8 cellular contexts compared by ENCODE assay signal in the genomic region with DNA sequence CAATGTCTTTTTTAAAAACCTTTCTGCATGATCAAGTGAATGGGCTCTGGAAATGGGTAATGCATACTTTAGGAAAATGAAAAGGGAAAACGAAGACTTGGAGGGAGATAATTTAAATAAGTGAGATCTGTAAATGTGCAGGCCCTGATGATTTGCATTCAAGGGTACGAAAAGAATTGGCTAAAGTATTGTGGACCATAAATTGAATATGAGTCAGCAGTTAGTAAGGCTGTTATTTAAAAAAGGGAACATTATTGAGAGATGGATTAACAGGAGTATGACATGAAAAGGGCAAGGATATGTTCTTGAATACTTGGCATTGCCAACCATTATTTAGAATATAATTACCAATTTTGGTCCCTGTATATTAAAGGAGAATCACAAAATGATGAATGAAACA.
"Had no signal": no experiment of that assay in that cellular context is flagged by ENCODE, and none has a peak within 500 bp of the region (broad histone marks: within the 10 kb centered on the region; RNA-seq: fewer than 3 reads in every experiment).

No MANE protein-coding gene starts in this region.

- H3K9ac ChIP-seq: GM23248 had no signal

- FAIRE-seq: H1, H54 had no signal

- H3K4me3 ChIP-seq: GM23248 had no signal

- H3K27ac Mint-ChIP-seq: H9, IgD-negative memory B cell had no signal

- DNase-seq: GM23248, H9, HCEC 1CT, KG1 had no signal

- H3K4me3 Mint-ChIP-seq: H9 had no signal

- H3K27ac ChIP-seq: GM23248, HL-60 had no signal

- H2AFZ ChIP-seq: GM23248 had no signal

- H3K36me3 Mint-ChIP-seq: IgD-negative memory B cell had no signal
